8 cellular contexts compared by ENCODE assay signal in the genomic region with DNA sequence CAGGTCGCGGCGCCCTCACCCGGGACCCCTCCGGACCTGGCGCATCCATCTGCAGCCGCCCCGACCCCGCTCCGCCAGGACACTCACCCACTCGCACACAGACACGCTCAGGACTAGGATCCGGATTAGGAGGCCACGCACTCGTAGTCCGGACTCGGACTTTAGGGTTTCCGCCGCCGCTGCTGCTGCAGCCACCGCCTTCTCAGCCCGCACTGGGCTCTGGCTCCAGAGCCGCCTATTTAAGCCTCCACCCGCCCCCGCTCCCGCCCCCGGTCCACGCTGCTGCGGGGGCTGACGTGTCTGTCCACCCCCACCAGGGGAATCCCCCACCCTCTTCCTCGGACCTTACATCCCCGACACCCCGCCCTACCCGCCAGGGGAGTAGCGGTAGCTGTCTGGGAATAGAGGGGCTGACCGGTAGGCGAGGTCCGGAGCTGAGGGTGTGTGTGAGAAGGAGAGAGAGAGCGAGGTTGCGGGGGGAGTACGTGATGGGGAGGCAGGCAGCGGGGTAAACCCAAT. TPM values are rescaled to one million over a fixed set of nuclear protein-coding genes. Genes with fewer than 3 reads are reported as not detected.
A peak's percentile ranks its signal among the peaks of the same experiment; 100 is the strongest.
DNase-seq lines count a peak whose midpoint lies in the region; ATAC-seq and TF ChIP-seq lines count a peak whose summit lies in the region.

Gene RRAD (minus strand): TSS at position 214 of the 519 bp plus-strand sequence. CDS start 356 bp downstream, outside the sequence.

- peak within 1 kb of the TSS; percentile 70 for H3K4me2 ChIP-seq in HCT116 (ENCODE audit: low read length)
- H3K4me2 ChIP-seq in SK-N-SH, result no peak within 1 kb of the TSS

- DNase-seq in AG09309 (ENCODE audit: low read depth) (no peak), HCT116 (ENCODE audit: low read depth, low spot score) (no peak), brain microvascular endothelial cell (peak; percentile 19), kidney tubule cell (ENCODE audit: low spot score) (peak; percentile 90), testis (peak; percentile 70), SK-N-SH (no peak), middle frontal gyrus (ENCODE audit: extremely low spot score, low spot score) (no peak), SW480 (ENCODE audit: low spot score) (no peak)

- H3K36me3 ChIP-seq in HCT116 (ENCODE audit: control insufficient read depth in 1 of 2, insufficient read depth in 2 of 2, low read length in 2 of 2) (no peaks in the 10 kb centered on the region), brain microvascular endothelial cell (replicated peaks) (no peaks in the 10 kb centered on the region), testis (ENCODE audit: low read depth, missing control alignments) (no peaks in the 10 kb centered on the region), SK-N-SH (replicated peaks in 1 of 2; ENCODE audit: control insufficient read depth in 1 of 2, insufficient read depth in 2 of 2, low read length in 1 of 2) (no peaks in the 10 kb centered on the region)

- CTCF ChIA-PET in HCT116 (lab: Charles Lee) (no interaction called here), SK-N-SH (lab: Yijun Ruan, JAX) (interaction anchor here (0.8 to 13.6 kb wide), 9 partner anchors 8 to 92 kb away, joined by 3 to 174 read pairs (median 6); partner anchors contain the start of gene CES3)

- in situ Hi-C loops in brain microvascular endothelial cell (cut with HindIII; ENCODE audit: low pct_ligation_motif_present, low sequenced_read_pairs), result no loop called here

- H3K27me3 ChIP-seq in HCT116 (ENCODE audit: insufficient read depth, low read length), result no peaks in the 10 kb centered on the region
- H3K27me3 ChIP-seq in brain microvascular endothelial cell (replicated peaks), result peaks cover 10% of the 10 kb centered on the region
- H3K27me3 ChIP-seq in testis, result no peaks in the 10 kb centered on the region
- no peaks in the 10 kb centered on the region for H3K27me3 ChIP-seq in SK-N-SH (ENCODE audit: insufficient read depth)

- TF ChIP-seq RAD21 in HCT116 (IDR thresholded peaks at IDR 0.05; ENCODE audit: low read depth) (no peak), SK-N-SH (IDR thresholded peaks at IDR 0.05; ENCODE audit: low read length) (no peak)

- H3K4me3 ChIP-seq in AG09309 (ENCODE audit: control insufficient read depth, low read depth, low read length) (peak within 1 kb of the TSS; percentile 32), HCT116 (replicated peaks in 1 of 2; ENCODE audit: low read depth in 1 of 2, low read length in 2 of 2) (peak within 1 kb of the TSS; percentile 15 to 42), brain microvascular endothelial cell (ENCODE audit: low read depth, low read length) (peak within 1 kb of the TSS; percentile 39), testis (peak within 1 kb of the TSS; percentile 53 to 71), SK-N-SH (ENCODE audit: low read depth in 2 of 2, low read length in 1 of 2) (peak within 1 kb of the TSS in 1 of 2 experiments; percentile 37; a peak in 2 of 4 replicates)

- H3K4me1 ChIP-seq in HCT116 (ENCODE audit: control insufficient read depth in 1 of 2, insufficient read depth in 2 of 2, low read length in 2 of 2), result peaks cover 21 to 50% of the 10 kb centered on the region in 2 experiments
- H3K4me1 ChIP-seq in testis, result peaks cover 28% of the 10 kb centered on the region
- peaks cover 4 to 13% of the 10 kb centered on the region in 2 experiments; a peak in 3 of 4 replicates for H3K4me1 ChIP-seq in SK-N-SH (ENCODE audit: control insufficient read depth in 1 of 2, insufficient read depth in 2 of 2, low read depth in 1 of 2, low read length in 1 of 2)

- RAD21 ChIA-PET in HCT116 (lab: Charles Lee; ENCODE audit: low non-redundant PET in 1 of 2, low total read pairs in 2 of 2, uncharacterized antibody in 2 of 2, unreplicated experiment in 2 of 2), result no interaction called here

- POLR2A ChIA-PET in HCT116 (lab: Charles Lee) (no interaction called here), SK-N-SH (lab: Yijun Ruan, JAX) (no interaction called here)

- H3K9me2 ChIP-seq in HCT116 (ENCODE audit: insufficient read depth), result no peaks in the 10 kb centered on the region
- H3K9me2 ChIP-seq in SK-N-SH, result no peaks in the 10 kb centered on the region

- H3K27ac ChIP-seq in HCT116 (ENCODE audit: low read depth, low read length) (no peak within 1 kb of the TSS; the same call in 1 of the 2 replicates), brain microvascular endothelial cell (no peak within 1 kb of the TSS), testis (peak within 1 kb of the TSS; percentile 67 to 71), SK-N-SH (ENCODE audit: low read depth in 2 of 2, low read length in 1 of 2) (peak within 1 kb of the TSS in 1 of 2 experiments; percentile 71; a peak in 2 of 4 replicates)

- H3K9me3 ChIP-seq in HCT116 (ENCODE audit: control insufficient read depth in 1 of 2, insufficient read depth in 1 of 2, low read depth in 1 of 2, low read length in 2 of 2) (no peaks in the 10 kb centered on the region), testis (no peaks in the 10 kb centered on the region), SK-N-SH (no peaks in the 10 kb centered on the region)

- peak; percentile 17 for ATAC-seq in HCT116

- H4K20me1 ChIP-seq in HCT116 (ENCODE audit: insufficient read depth), result no peaks in the 10 kb centered on the region
- no peaks in the 10 kb centered on the region for H4K20me1 ChIP-seq in SK-N-SH (ENCODE audit: insufficient read depth)

- intact Hi-C loops in HCT116 (cut with micrococcal nuclease) (no loop called here), testis (cut with DNase I; ENCODE audit: low total_unique reads) (no loop called here)

- WGBS in testis, 2 donors, result 1 to 33% methylated on average over 1 to 34 of the region's 42 CpGs
- WGBS in SK-N-SH (ENCODE audit: low lambda C conversion rate), result 51% methylated on average over 17 of the region's 42 CpGs

- H3F3A ChIP-seq in SK-N-SH (replicated peaks; ENCODE audit: insufficient read depth), result peaks cover 8% of the 10 kb centered on the region

- no peak within 1 kb of the TSS for H2AFZ ChIP-seq in HCT116 (ENCODE audit: low read depth, low read length, poor library complexity, severe bottlenecking)
- H2AFZ ChIP-seq in SK-N-SH (ENCODE audit: low read depth), result no peak within 1 kb of the TSS

- TF ChIP-seq POLR2A in HCT116 (IDR thresholded peaks at IDR 0.05; ENCODE audit: borderline replicate concordance, extremely low read depth, insufficient read depth, insufficient read length), result no peak
- TF ChIP-seq POLR2A in testis (IDR thresholded peaks at IDR 0.05), result no peak

- no peak for TF ChIP-seq CTCF in AG09309 (IDR thresholded peaks at IDR 0.05; ENCODE audit: control insufficient read depth, insufficient read depth, low read depth, low read length, missing control alignments)
- TF ChIP-seq CTCF in HCT116 (IDR thresholded peaks at IDR 0.05 in 2 of 3, conservative IDR thresholded peaks at IDR 0.05 in 1 of 3; ENCODE audit: borderline replicate concordance in 1 of 3, insufficient read depth in 1 of 3, low read depth in 2 of 3, low read length in 2 of 3), result no peak
- TF ChIP-seq CTCF in brain microvascular endothelial cell (IDR thresholded peaks at IDR 0.05; ENCODE audit: low read depth, low read length, missing control alignments), result no peak
- no peak for TF ChIP-seq CTCF in testis (IDR thresholded peaks at IDR 0.05)
- TF ChIP-seq CTCF in SK-N-SH (IDR thresholded peaks at IDR 0.05), result no peak

- no TSS peak for BruUV-seq in HCT116 (replicated peaks; lab: Mats Ljungman, UMichigan)

- H3K9ac ChIP-seq in HCT116 (ENCODE audit: low read length) (no peak within 1 kb of the TSS), SK-N-SH (no peak within 1 kb of the TSS)

- H3K79me2 ChIP-seq in HCT116 (ENCODE audit: insufficient read depth, low read length) (no peaks in the 10 kb centered on the region), SK-N-SH (ENCODE audit: insufficient read depth) (no peaks in the 10 kb centered on the region)

- TF ChIP-seq EP300 in SK-N-SH (IDR thresholded peaks at IDR 0.05; ENCODE audit: borderline replicate concordance in 1 of 2, low read depth in 1 of 2, low read length in 1 of 2), result no peak

TF ChIP-seq in HCT116, 20 proteins besides CTCF, POLR2A, EP300 and RAD21 (continues in another document):
- no peak for TF ChIP-seq TCF7L2 (IDR thresholded peaks at IDR 0.05; ENCODE audit: borderline replicate concordance, extremely low read depth, insufficient read depth, insufficient read length)
- no peak for TF ChIP-seq EZH2 (IDR thresholded peaks at IDR 0.05)
- TF ChIP-seq EGR1 (IDR thresholded peaks at IDR 0.05; ENCODE audit: low read depth), result no peak
- TF ChIP-seq FOSL1 (IDR thresholded peaks at IDR 0.05; ENCODE audit: low read depth), result no peak
- TF ChIP-seq CBX3 (IDR thresholded peaks at IDR 0.05; ENCODE audit: low read depth), result no peak
- no peak for TF ChIP-seq ATF3 (IDR thresholded peaks at IDR 0.05)
- TF ChIP-seq EZH2phosphoT487 (IDR thresholded peaks at IDR 0.05; ENCODE audit: borderline replicate concordance), result no peak

TF ChIP-seq in SK-N-SH, 30 proteins besides CTCF, POLR2A, EP300 and RAD21 (continues in another document):
- TF ChIP-seq FOSL2 (IDR thresholded peaks at IDR 0.05; ENCODE audit: borderline replicate concordance, low read depth) (no peak), SIN3A (IDR thresholded peaks at IDR 0.05; ENCODE audit: borderline replicate concordance, low read depth, low read length) (no peak)
- TF ChIP-seq, protein P1, sequence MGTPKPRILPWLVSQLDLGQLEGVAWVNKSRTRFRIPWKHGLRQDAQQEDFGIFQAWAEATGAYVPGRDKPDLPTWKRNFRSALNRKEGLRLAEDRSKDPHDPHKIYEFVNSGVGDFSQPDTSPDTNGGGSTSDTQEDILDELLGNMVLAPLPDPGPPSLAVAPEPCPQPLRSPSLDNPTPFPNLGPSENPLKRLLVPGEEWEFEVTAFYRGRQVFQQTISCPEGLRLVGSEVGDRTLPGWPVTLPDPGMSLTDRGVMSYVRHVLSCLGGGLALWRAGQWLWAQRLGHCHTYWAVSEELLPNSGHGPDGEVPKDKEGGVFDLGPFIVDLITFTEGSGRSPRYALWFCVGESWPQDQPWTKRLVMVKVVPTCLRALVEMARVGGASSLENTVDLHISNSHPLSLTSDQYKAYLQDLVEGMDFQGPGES (IDR thresholded peaks at IDR 0.05; ENCODE audit: low read depth, low read length), result no peak

RNA-seq across cellular contexts. Expression of gene RRAD, which starts in this region (rescaled TPM):
- total RNA-seq in HCT116 (2021; ENCODE audit: unreplicated experiment), result 2.2 TPM
- 2.1 and 2.4 TPM in 2 replicates for polyA plus RNA-seq in HCT116 (2012)
- total RNA-seq in testis, result 10 to 100 TPM; 12.4 to 19.4 TPM
- polyA plus RNA-seq in testis (ENCODE audit: insufficient read depth, low read depth, low replicate concordance), result 9.1 TPM
- 9.3 and 11.7 TPM in 2 replicates for polyA plus RNA-seq in SK-N-SH (2012; rRNA removed)
- polyA plus RNA-seq in SK-N-SH (2012; cell fraction: cytosol; rRNA removed), result 3.5 and 5.2 TPM in 2 replicates
- 16.5 and 22.1 TPM in 2 replicates for polyA plus RNA-seq in SK-N-SH (2012; cell fraction: nucleus; rRNA removed)

Comparison
In these comparisons a context has a peak if more than half of its experiments do, and no peak if none do; other contexts are left out.
1. DNase-seq: peak in brain microvascular endothelial cell (single experiment), kidney tubule cell (single experiment) and testis (single experiment); none in AG09309 (single experiment), HCT116 (single experiment), SK-N-SH (single experiment), middle frontal gyrus (single experiment) and SW480 (single experiment).
2. H3K27ac ChIP-seq: peak in testis (2 of 2); none in HCT116 (single experiment) and brain microvascular endothelial cell (single experiment).